Comparison of ENCODE assay signal across 22 cellular contexts in genomic region chr20:45211569-45212474, GRCh38. TPM values are rescaled to one million over a fixed set of nuclear protein-coding genes. Genes with fewer than 3 reads are reported as not detected.
"Had no signal": no experiment of that assay in that cellular context is flagged by ENCODE, and none has a peak within 500 bp of the region (broad histone marks: within the 10 kb centered on the region; RNA-seq: fewer than 3 reads in every experiment).

No MANE protein-coding gene starts in this region.

- H2AFZ ChIP-seq: hepatocyte, parathyroid adenoma had no signal

- H3K36me3 Mint-ChIP-seq: activated naive CD8-positive, alpha-beta T cell treated with anti-CD3 and anti-CD28 coated beads for 36 hours; naive B cell; stimulated activated memory B cell treated with anti-CD40 and anti-IgM and Interleukin-4, amounts not matched to agents 10 μg/mL and 1 μg/mL and 100 μg/mL, for 72 hours had no signal

- H3K4me2 ChIP-seq: hepatocyte had no signal

- H3K4me1 Mint-ChIP-seq: activated CD4-positive, alpha-beta memory T cell treated with anti-CD3 and anti-CD28 coated beads, Interleukin-2, amount 10 ng/mL, durations not matched to agents 7 days and 5 days; activated naive CD8-positive, alpha-beta T cell treated with anti-CD3 and anti-CD28 coated beads for 36 hours; naive B cell; stimulated activated memory B cell treated with anti-CD40 and anti-IgM and Interleukin-4, amounts not matched to agents 10 μg/mL and 1 μg/mL and 100 μg/mL, for 72 hours had no signal

- H3K4me3 ChIP-seq: body of pancreas, colonic mucosa, hepatocyte, left ventricle myocardium inferior had no signal

- H3K4me3 Mint-ChIP-seq: activated CD4-positive, alpha-beta memory T cell treated with anti-CD3 and anti-CD28 coated beads, Interleukin-2, amount 10 ng/mL, durations not matched to agents 7 days and 5 days; activated naive CD8-positive, alpha-beta T cell treated with anti-CD3 and anti-CD28 coated beads for 36 hours; naive B cell; stimulated activated memory B cell treated with anti-CD40 and anti-IgM and Interleukin-4, amounts not matched to agents 10 μg/mL and 1 μg/mL and 100 μg/mL, for 72 hours had no signal

- H3K27me3 ChIP-seq: body of pancreas, colonic mucosa, hepatocyte had no signal

- H3K4me1 ChIP-seq: body of pancreas, colonic mucosa, left ventricle myocardium inferior, parathyroid adenoma had no signal

- DNase-seq: activated CD4-positive, alpha-beta memory T cell treated with anti-CD3 and anti-CD28 coated beads, Interleukin-2, amount 10 ng/mL, durations not matched to agents 7 days and 5 days; activated CD4-positive, alpha-beta T cell treated with anti-CD3 and anti-CD28 coated beads for 4 hours; activated CD8-positive, alpha-beta memory T cell treated with anti-CD3 and anti-CD28 coated beads, Interleukin-2, amount 50 U/mL, for 4 hours; activated gamma-delta T cell; activated naive CD8-positive, alpha-beta T cell treated with anti-CD3 and anti-CD28 coated beads for 36 hours; activated T-cell treated with anti-CD3 and anti-CD28 coated beads, Interleukin-2, amount 50 U/mL, for 48 hours; amygdala; body of pancreas; central memory CD4-positive, alpha-beta T cell; colonic mucosa; kidney; left ventricle myocardium inferior; naive B cell; retina; stimulated activated CD4-positive, alpha-beta T cell treated with anti-CD3 and anti-CD28 coated beads, Interleukin-2, amount 100 ng/mL, for 48 hours; T-helper 2 cell had no signal

- H3K27ac Mint-ChIP-seq: activated CD4-positive, alpha-beta memory T cell treated with anti-CD3 and anti-CD28 coated beads, Interleukin-2, amount 10 ng/mL, durations not matched to agents 7 days and 5 days; activated naive CD8-positive, alpha-beta T cell treated with anti-CD3 and anti-CD28 coated beads for 36 hours; naive B cell; stimulated activated memory B cell treated with anti-CD40 and anti-IgM and Interleukin-4, amounts not matched to agents 10 μg/mL and 1 μg/mL and 100 μg/mL, for 72 hours had no signal

- H3K9me3 Mint-ChIP-seq: activated CD4-positive, alpha-beta memory T cell treated with anti-CD3 and anti-CD28 coated beads, Interleukin-2, amount 10 ng/mL, durations not matched to agents 7 days and 5 days; activated naive CD8-positive, alpha-beta T cell treated with anti-CD3 and anti-CD28 coated beads for 36 hours; stimulated activated memory B cell treated with anti-CD40 and anti-IgM and Interleukin-4, amounts not matched to agents 10 μg/mL and 1 μg/mL and 100 μg/mL, for 72 hours had no signal

- H3K79me2 ChIP-seq: hepatocyte, parathyroid adenoma had no signal

- ATAC-seq: body of pancreas; esophagus mucosa; stimulated activated memory B cell treated with anti-CD40 and anti-IgM and Interleukin-4, amounts not matched to agents 10 μg/mL and 1 μg/mL and 100 μg/mL, for 72 hours had no signal

- H3K27ac ChIP-seq: body of pancreas, colonic mucosa, hepatocyte, left ventricle myocardium inferior, parathyroid adenoma had no signal

- H3K36me3 ChIP-seq: colonic mucosa, left ventricle myocardium inferior had no signal

RNA-seq across cellular contexts. Expression of gene SEMG1, which starts 5.0 kb away (rescaled TPM):
- total RNA-seq: activated CD4-positive, alpha-beta memory T cell treated with anti-CD3 and anti-CD28 coated beads, Interleukin-2, amount 10 ng/mL, durations not matched to agents 7 days and 5 days; activated naive CD8-positive, alpha-beta T cell treated with anti-CD3 and anti-CD28 coated beads for 36 hours; body of pancreas; esophagus mucosa; hepatocyte; kidney; left ventricle myocardium inferior; mononuclear cell; ureter had no signal
- polyA plus RNA-seq: hepatocyte had no signal

RNA-seq across cellular contexts. Expression of gene SEMG2, which starts 9.4 kb away (rescaled TPM):
- total RNA-seq: activated CD4-positive, alpha-beta memory T cell treated with anti-CD3 and anti-CD28 coated beads, Interleukin-2, amount 10 ng/mL, durations not matched to agents 7 days and 5 days; activated naive CD8-positive, alpha-beta T cell treated with anti-CD3 and anti-CD28 coated beads for 36 hours; body of pancreas; colonic mucosa; esophagus mucosa; hepatocyte; left ventricle myocardium inferior; mononuclear cell; ureter had no signal
- polyA plus RNA-seq: hepatocyte had no signal

RNA-seq across cellular contexts. Expression of gene PI3, which starts 37.1 kb away (rescaled TPM):
- total RNA-seq: activated CD4-positive, alpha-beta memory T cell treated with anti-CD3 and anti-CD28 coated beads, Interleukin-2, amount 10 ng/mL, durations not matched to agents 7 days and 5 days; activated naive CD8-positive, alpha-beta T cell treated with anti-CD3 and anti-CD28 coated beads for 36 hours; body of pancreas; left ventricle myocardium inferior; mononuclear cell had no signal

RNA-seq across cellular contexts. Expression of gene SLPI, which starts 42.5 kb away (rescaled TPM):
- total RNA-seq: activated naive CD8-positive, alpha-beta T cell treated with anti-CD3 and anti-CD28 coated beads for 36 hours had no signal
